Comparison of ENCODE assay signal across 24 cellular contexts in genomic region chr10:101402711-101403110, GRCh38.
"Had no signal": no experiment of that assay in that cellular context is flagged by ENCODE, and none has a peak within 500 bp of the region (broad histone marks: within the 10 kb centered on the region; RNA-seq: fewer than 3 reads in every experiment).

No MANE protein-coding gene starts in this region.

- H3K9me3 ChIP-seq: ovary, psoas muscle, right lobe of liver, sigmoid colon, stomach, thoracic aorta, thyroid gland, tibial nerve, upper lobe of left lung, vagina had no signal

- DNase-seq: occipital lobe; ovary; posterior cingulate gyrus; psoas muscle; right cardiac atrium; right lobe of liver; sigmoid colon; small intestine; stimulated activated CD4-positive, alpha-beta T cell treated with anti-CD3 and anti-CD28 coated beads, Interleukin-15, amount 100 ng/mL, for 24 hours; stimulated activated CD4-positive, alpha-beta T cell treated with anti-CD3 and anti-CD28 coated beads, Interleukin-2, amount 100 ng/mL, for 24 hours; stimulated activated CD4-positive, alpha-beta T cell treated with anti-CD3 and anti-CD28 coated beads, Interleukin-2, amount 100 ng/mL, for 48 hours; stimulated activated CD4-positive, alpha-beta T cell treated with anti-CD3 and anti-CD28 coated beads, Interleukin-4, amount 100 ng/mL, for 24 hours; stimulated activated naive B cell treated with anti-CD40 and anti-IgM and Interleukin-4, amounts not matched to agents 10 μg/mL and 1 μg/mL and 100 μg/mL, for 72 hours; stimulated activated naive CD4-positive, alpha-beta T cell treated with Interleukin-2 at 50 U/mL for 16 hours; stomach; thyroid gland; upper lobe of left lung had no signal

- H3K27me3 ChIP-seq: neural progenitor cell, ovary, right lobe of liver, sigmoid colon, stomach, thyroid gland, tibial nerve, upper lobe of left lung, vagina had no signal

- H3K4me3 ChIP-seq: neural progenitor cell, ovary, psoas muscle, right lobe of liver, sigmoid colon, stomach, thoracic aorta, thyroid gland, tibial nerve, upper lobe of left lung, vagina had no signal

- H3K4me1 ChIP-seq: parathyroid adenoma, right lobe of liver, upper lobe of left lung, vagina had no signal

- FAIRE-seq: small intestine, urothelium cell line had no signal

- ATAC-seq: right cardiac atrium; right lobe of liver; stimulated activated effector memory CD8-positive, alpha-beta T cell treated with anti-CD3 and anti-CD28 coated beads, Interleukin-12 subunit alpha, Interleukin-12 subunit beta, amount 100 ng/mL, for 72 hours; stimulated activated naive B cell treated with anti-CD40 and anti-IgM and Interleukin-4, amounts not matched to agents 10 μg/mL and 1 μg/mL and 100 μg/mL, for 72 hours had no signal

- H3K36me3 ChIP-seq: neural progenitor cell, ovary, right lobe of liver, sigmoid colon, thoracic aorta, thyroid gland, upper lobe of left lung, vagina had no signal
